12 cellular contexts compared by ENCODE assay signal in genomic region chr11:111513240-111513605, GRCh38. TPM values are rescaled to one million over a fixed set of nuclear protein-coding genes. Genes with fewer than 3 reads are reported as not detected.
A peak's percentile ranks its signal among the peaks of the same experiment; 100 is the strongest.
DNase-seq lines count a peak whose midpoint lies in the region; ATAC-seq and TF ChIP-seq lines count a peak whose summit lies in the region.
"Had no signal": no experiment of that assay in that cellular context is flagged by ENCODE, and none has a peak within 500 bp of the region (broad histone marks: within the 10 kb centered on the region; RNA-seq: fewer than 3 reads in every experiment).

No MANE protein-coding gene starts in this region.

- no peaks in the 10 kb centered on the region for H3K36me3 ChIP-seq in HUES6 (ENCODE audit: control insufficient read depth, insufficient read depth, low read length)

- H3K9me3 ChIP-seq in CD4-positive, alpha-beta T cell (ENCODE audit: control insufficient read depth, low read length), result no peaks in the 10 kb centered on the region
- no peaks in the 10 kb centered on the region for H3K9me3 ChIP-seq in HUES6 (ENCODE audit: control insufficient read depth, insufficient read depth, low read depth, low read length)

- POLR2A ChIA-PET in CD4-positive, alpha-beta T cell (lab: Charles Lee), result interaction anchor here (0.6 to 1.0 kb wide), 3 partner anchors 25 to 561 kb away, joined by 3 read pairs; no protein-coding TSS in a partner anchor

- TF ChIP-seq CTCF in CD4-positive, alpha-beta T cell (IDR thresholded peaks at IDR 0.05), result no peak
- TF ChIP-seq CTCF in chondrocyte (IDR thresholded peaks at IDR 0.05) (no peak), nephron progenitor cell (IDR thresholded peaks at IDR 0.05) (no peak)

- H3K27ac Mint-ChIP-seq in CD4-positive, alpha-beta T cell, result no peak overlapping the region
- H3K27ac Mint-ChIP-seq in chondrocyte (ENCODE audit: unreplicated experiment), result no peak overlapping the region
- H3K27ac Mint-ChIP-seq in nephron progenitor cell, result no peak overlapping the region
- H3K27ac Mint-ChIP-seq: natural killer cell had no signal

- no peaks in the 10 kb centered on the region for H3K9me3 Mint-ChIP-seq in CD4-positive, alpha-beta T cell
- H3K9me3 Mint-ChIP-seq in chondrocyte (ENCODE audit: low read depth), result no peaks in the 10 kb centered on the region
- no peaks in the 10 kb centered on the region for H3K9me3 Mint-ChIP-seq in nephron progenitor cell
- H3K9me3 Mint-ChIP-seq: natural killer cell had no signal

- no peaks in the 10 kb centered on the region for H3K36me3 Mint-ChIP-seq in CD4-positive, alpha-beta T cell (ENCODE audit: low read depth)
- H3K36me3 Mint-ChIP-seq in chondrocyte (ENCODE audit: low read depth) (peaks cover 2% of the 10 kb centered on the region), nephron progenitor cell (ENCODE audit: low read depth) (no peaks in the 10 kb centered on the region)
- H3K36me3 Mint-ChIP-seq: natural killer cell had no signal

- peak; percentile 17 for ATAC-seq in CD4-positive, alpha-beta T cell (ENCODE audit: poor library complexity)
- no peak for ATAC-seq in HG03108 (IDR thresholded peaks at IDR 0.05; ENCODE audit: unreplicated experiment)

- CTCF ChIA-PET in CD4-positive, alpha-beta T cell (lab: Charles Lee), result no interaction called here

- H3K4me3 ChIP-seq in HUES6 (ENCODE audit: low read depth, low read length), result peak overlapping the region; percentile 79

- DNase-seq in CD4-positive, alpha-beta T cell, result no peak
- no peak for DNase-seq in chondrocyte (ENCODE audit: low spot score)
- no peak for DNase-seq in nephron progenitor cell
- DNase-seq in NK-92 treated with Interleukin-12 subunit alpha and Interleukin-12 subunit beta, amount 100 ng/mL, for 24 hours (lab: John Stamatoyannopoulos, UW), result no peak
- DNase-seq in NK-92 (lab: John Stamatoyannopoulos, UW; ENCODE audit: unreplicated experiment), result no peak
- no peak for DNase-seq in GOT3 (lab: John Stamatoyannopoulos, UW)
- DNase-seq: natural killer cell, NCI-H1417 treated with DMSO at 0.1 percent for 48 hours, SW 1271 had no signal

- H3K27me3 ChIP-seq in CD4-positive, alpha-beta T cell (ENCODE audit: control insufficient read depth, insufficient read depth, low read length), result peaks cover 43% of the 10 kb centered on the region
- peaks cover 44% of the 10 kb centered on the region for H3K27me3 ChIP-seq in HUES6 (ENCODE audit: control insufficient read depth, insufficient read depth, low read length)

- no peak overlapping the region for H3K27ac ChIP-seq in CD4-positive, alpha-beta T cell (ENCODE audit: low read depth, low read length)
- no peak overlapping the region for H3K27ac ChIP-seq in HUES6 (ENCODE audit: low read depth, low read length)

- H3K4me1 Mint-ChIP-seq in CD4-positive, alpha-beta T cell (ENCODE audit: low read depth), result peaks cover 20% of the 10 kb centered on the region
- H3K4me1 Mint-ChIP-seq in chondrocyte (ENCODE audit: low read depth), result peaks cover 15% of the 10 kb centered on the region
- peaks cover 5% of the 10 kb centered on the region for H3K4me1 Mint-ChIP-seq in nephron progenitor cell

- peaks cover 53% of the 10 kb centered on the region for H3K27me3 Mint-ChIP-seq in CD4-positive, alpha-beta T cell
- H3K27me3 Mint-ChIP-seq in chondrocyte (ENCODE audit: low read depth), result peaks cover 15% of the 10 kb centered on the region
- H3K27me3 Mint-ChIP-seq in nephron progenitor cell (ENCODE audit: low read depth, poor library complexity), result peaks cover 63% of the 10 kb centered on the region

- peak overlapping the region; percentile 11 for H3K4me3 Mint-ChIP-seq in CD4-positive, alpha-beta T cell
- H3K4me3 Mint-ChIP-seq in chondrocyte (ENCODE audit: unreplicated experiment) (peak overlapping the region; percentile 31), nephron progenitor cell (peak overlapping the region; percentile 17)
- H3K4me3 Mint-ChIP-seq: natural killer cell had no signal

- intact Hi-C loops in CD4-positive, alpha-beta T cell (cut with DNase I, micrococcal nuclease), result no loop called here

- H3K9ac ChIP-seq in HUES6 (ENCODE audit: low read length), result no peak overlapping the region

- H3K4me1 ChIP-seq in HUES6 (ENCODE audit: control insufficient read depth, insufficient read depth, low read length), result peaks cover 15% of the 10 kb centered on the region; the same call in 1 of the 2 replicates

RNA-seq across cellular contexts. Expression of gene BTG4, which starts 1.0 kb away (rescaled TPM):
- total RNA-seq in CD4-positive, alpha-beta T cell, result not detected
- total RNA-seq in chondrocyte, result not detected in 3 replicates
- total RNA-seq: Daoy, natural killer cell had no signal

RNA-seq across cellular contexts. Expression of gene HOATZ, which starts 1.4 kb away (rescaled TPM):
- total RNA-seq in CD4-positive, alpha-beta T cell, result not detected
- not detected in 3 replicates for total RNA-seq in chondrocyte
- total RNA-seq: Daoy, natural killer cell had no signal

RNA-seq across cellular contexts. Expression of gene LAYN, which starts 27.3 kb away (rescaled TPM):
- 1 to 10 TPM; 1.3 to 1.4 TPM for total RNA-seq in CD4-positive, alpha-beta T cell
- 10.6 to 12.9 TPM (median 11.5 TPM) in 3 replicates for total RNA-seq in chondrocyte
